In genomic region chr6:33696538-33697518, GRCh38 we compare ENCODE assay signal across 9 cellular contexts. TPM values are rescaled to one million over a fixed set of nuclear protein-coding genes. Genes with fewer than 3 reads are reported as not detected.
DNase-seq lines count a peak whose midpoint lies in the region; ATAC-seq and TF ChIP-seq lines count a peak whose summit lies in the region.
"Had no signal": no experiment of that assay in that cellular context is flagged by ENCODE, and none has a peak within 500 bp of the region (broad histone marks: within the 10 kb centered on the region; RNA-seq: fewer than 3 reads in every experiment).

No MANE protein-coding gene starts in this region.

- H3K4me1 ChIP-seq in BLaER1 treated with 17β-estradiol and CSF1 and Interleukin-3, amounts not matched to agents 10 nM and 100 nM: peaks cover 84 to 100% (median 93%) of the 10 kb centered on the region in 10 experiments
- H3K4me1 ChIP-seq in esophagus squamous epithelium (peaks cover 39 to 93% (median 83%) of the 10 kb centered on the region in 3 donors), HAP-1 (no peaks in the 10 kb centered on the region)

- peaks cover 0 to 31% (median 12%) of the 10 kb centered on the region in 11 experiments; a peak in 18 of 22 replicates for H3K36me3 ChIP-seq in BLaER1 treated with 17β-estradiol and CSF1 and Interleukin-3, amounts not matched to agents 10 nM and 100 nM
- H3K36me3 ChIP-seq in esophagus squamous epithelium (peaks cover 3 to 58% (median 12%) of the 10 kb centered on the region in 3 donors), HAP-1 (replicated peaks) (peaks cover 84% of the 10 kb centered on the region)

- DNase-seq in T1000 (lab: John Stamatoyannopoulos, UW): peak; percentile 18
- no peak for DNase-seq in esophagus squamous epithelium (lab: John Stamatoyannopoulos, UW)
- DNase-seq in pulmonary artery endothelial cell (ENCODE audit: low read depth, low spot score): peak; percentile 99
- no peak for DNase-seq in HAP-1 (ENCODE audit: low spot score in 2 of 2)
- DNase-seq in NCI-H526 (lab: John Stamatoyannopoulos, UW): no peak

- 0 out of 2 replicates have a peak, but pooled peaks have one; percentile 35 for TF ChIP-seq EP300 in Ishikawa (IDR thresholded peaks at IDR 0.05; ENCODE audit: borderline replicate concordance)

- in situ Hi-C loops in HAP-1 (cut with MboI; ENCODE audit: low sequenced_read_pairs): no loop called here

- peak overlapping the region in 10 of 11 experiments; percentile 19 to 83 (median 64); a peak in 18 of 22 replicates for H3K9ac ChIP-seq in BLaER1 treated with 17β-estradiol and CSF1 and Interleukin-3, amounts not matched to agents 10 nM and 100 nM

- H3K4me3 ChIP-seq in BLaER1 treated with 17β-estradiol and CSF1 and Interleukin-3, amounts not matched to agents 10 nM and 100 nM: peak overlapping the region in 8 of 10 experiments; percentile 13 to 52 (median 33); a peak in 12 of 20 replicates
- no peak overlapping the region for H3K4me3 ChIP-seq in esophagus squamous epithelium
- no peak overlapping the region for H3K4me3 ChIP-seq in HAP-1

- 20 to 48% methylated on average over 6 to 10 of the region's 15 CpGs for WGBS in esophagus squamous epithelium, 2 donors

- ATAC-seq in GM19455 (IDR thresholded peaks at IDR 0.05; ENCODE audit: unreplicated experiment): no peak

- no peak for TF ChIP-seq POLR2A in esophagus squamous epithelium (IDR thresholded peaks at IDR 0.05)

- H3K27me3 ChIP-seq in BLaER1 treated with 17β-estradiol and CSF1 and Interleukin-3, amounts not matched to agents 10 nM and 100 nM: no peaks in the 10 kb centered on the region
- no peaks in the 10 kb centered on the region for H3K27me3 ChIP-seq in esophagus squamous epithelium
- H3K27me3 ChIP-seq in HAP-1 (ENCODE audit: low read depth): no peaks in the 10 kb centered on the region

- H4K20me1 ChIP-seq in BLaER1 treated with 17β-estradiol and CSF1 and Interleukin-3, amounts not matched to agents 10 nM and 100 nM: peaks cover 0 to 69% (median 8%) of the 10 kb centered on the region in 11 experiments; a peak in 10 of 22 replicates

- peak overlapping the region; percentile 74 to 99 (median 94) for H3K4me2 ChIP-seq in BLaER1 treated with 17β-estradiol and CSF1 and Interleukin-3, amounts not matched to agents 10 nM and 100 nM

- intact Hi-C loops in esophagus squamous epithelium (cut with DNase I): no loop called here

- H3K27ac ChIP-seq in BLaER1 treated with 17β-estradiol and CSF1 and Interleukin-3, amounts not matched to agents 10 nM and 100 nM: peak overlapping the region in 10 of 11 experiments; percentile 26 to 93 (median 77); a peak in 19 of 22 replicates
- H3K27ac ChIP-seq in esophagus squamous epithelium: peak overlapping the region; percentile 40 to 84 (median 58)

- no peak for TF ChIP-seq CTCF in esophagus squamous epithelium (IDR thresholded peaks at IDR 0.05)

- no peak for TF ChIP-seq RAD21 in Ishikawa (IDR thresholded peaks at IDR 0.05; ENCODE audit: low read depth)

- H3K9me3 ChIP-seq in BLaER1 treated with 17β-estradiol and CSF1 and Interleukin-3, amounts not matched to agents 10 nM and 100 nM (replicated peaks in 1 of 11): no peaks in the 10 kb centered on the region
- H3K9me3 ChIP-seq in esophagus squamous epithelium (no peaks in the 10 kb centered on the region), HAP-1 (no peaks in the 10 kb centered on the region)

TF ChIP-seq in Ishikawa, 13 proteins besides CTCF, POLR2A, EP300 and RAD21:
- TF ChIP-seq TCF12 (IDR thresholded peaks at IDR 0.05; ENCODE audit: low read depth) (peak; percentile 53), USF1 (IDR thresholded peaks at IDR 0.05) (no peak), ZBTB7A (IDR thresholded peaks at IDR 0.05; ENCODE audit: low read depth) (no peak), NFIC (IDR thresholded peaks at IDR 0.05) (peak; percentile 80), TAF1 (IDR thresholded peaks at IDR 0.05; ENCODE audit: low read depth) (no peak), YY1 (IDR thresholded peaks at IDR 0.05; ENCODE audit: low read depth) (no peak)
TF ChIP-seq in Ishikawa: peak in this region for 2.

RNA-seq across cellular contexts. Expression of gene UQCC2, which starts 14.7 kb away (rescaled TPM):
- total RNA-seq in esophagus squamous epithelium: 10 to 100 TPM in 3 of 4 donors, 1 to 10 TPM in 1; 7.8 to 36.8 (median 13.7) TPM
- 16.1 and 24.6 TPM in 2 replicates for total RNA-seq in pulmonary artery endothelial cell

RNA-seq across cellular contexts. Expression of gene IP6K3, which starts 49.9 kb away (rescaled TPM):
- 1 to 10 TPM in 2 of 4 donors, under 1 TPM in 1, not detected in 1; 0.75 to 5.5 (median 1.7) TPM for total RNA-seq in esophagus squamous epithelium
- total RNA-seq in pulmonary artery endothelial cell: not detected in 2 replicates
- total RNA-seq: temporal lobe had no signal

Comparison
In these comparisons a context has a peak if more than half of its experiments do, and no peak if none do; other contexts are left out.
1. H3K4me3 ChIP-seq: peak in BLaER1 treated with 17β-estradiol and CSF1 and Interleukin-3, amounts not matched to agents 10 nM and 100 nM (8 of 10); none in esophagus squamous epithelium (0 of 4) and HAP-1 (single experiment).
2. DNase-seq: peak in T1000 (single experiment) and pulmonary artery endothelial cell (single experiment); none in esophagus squamous epithelium (single experiment), HAP-1 (0 of 2) and NCI-H526 (0 of 2).